Comparison of ENCODE assay signal across 14 cellular contexts in genomic region chr16:84897911-84898377, GRCh38.
A peak's percentile ranks its signal among the peaks of the same experiment; 100 is the strongest.
DNase-seq lines count a peak whose midpoint lies in the region; ATAC-seq and TF ChIP-seq lines count a peak whose summit lies in the region.
"Had no signal": no experiment of that assay in that cellular context is flagged by ENCODE, and none has a peak within 500 bp of the region (broad histone marks: within the 10 kb centered on the region; RNA-seq: fewer than 3 reads in every experiment).

No MANE protein-coding gene starts in this region.

- H3F3A ChIP-seq in smooth muscle cell (ENCODE audit: low read depth): no peaks in the 10 kb centered on the region

- no peaks in the 10 kb centered on the region for H3K36me3 Mint-ChIP-seq in activated T-cell treated with anti-CD3 and anti-CD28 coated beads, Interleukin-2, amount 50 U/mL, for 4 hours (ENCODE audit: insufficient read depth)

- POLR2A ChIA-PET in RWPE1 (lab: Yijun Ruan, JAX; ENCODE audit: low non-redundant PET): no interaction called here

- peaks cover 0 to 63% (median 0%) of the 10 kb centered on the region in 9 donors for H3K36me3 ChIP-seq in heart right ventricle
- no peaks in the 10 kb centered on the region for H3K36me3 ChIP-seq in gastrocnemius medialis
- H3K36me3 ChIP-seq in smooth muscle cell (ENCODE audit: low read depth): no peaks in the 10 kb centered on the region
- H3K36me3 ChIP-seq: pancreas had no signal

- no peaks in the 10 kb centered on the region for H3K79me2 ChIP-seq in smooth muscle cell (ENCODE audit: low read depth)

- no peaks in the 10 kb centered on the region for H4K20me1 ChIP-seq in smooth muscle cell (ENCODE audit: low read depth)

- 72 to 76% methylated on average over 15 of the region's 15 CpGs for WGBS in heart right ventricle, 2 donors
- 93% methylated on average over 15 of the region's 15 CpGs for WGBS in smooth muscle cell (ENCODE audit: low lambda C conversion rate)

- intact Hi-C loops in heart right ventricle (cut with DNase I) (no loop called here), gastrocnemius medialis (cut with DNase I; ENCODE audit: low total_unique reads) (no loop called here)

- DNase-seq in HL-60 (ENCODE audit: low read depth in 1 of 2, low spot score in 1 of 2): peak; percentile 69 to 81
- no peak for DNase-seq in RWPE1 (ENCODE audit: low spot score)
- DNase-seq in heart right ventricle: no peak
- peak in 1 of 2 donors; percentile 53 for DNase-seq in gastrocnemius medialis
- no peak for DNase-seq in activated T-cell treated with anti-CD3 and anti-CD28 coated beads, Interleukin-2, amount 50 U/mL, for 4 hours
- DNase-seq in smooth muscle cell (lab: John Stamatoyannopoulos, UW; ENCODE audit: unreplicated experiment): no peak
- DNase-seq in activated CD4-positive, alpha-beta T cell treated with anti-CD3 and anti-CD28 coated beads for 1 hour: no peak
- DNase-seq: activated CD4-positive, alpha-beta T cell treated with anti-CD3 and anti-CD28 coated beads, Interleukin-2, amount 10 ng/mL, durations not matched to agents 7 days and 5 days; NCI-H1048; PC-9 had no signal

- no peaks in the 10 kb centered on the region for H3K9me3 Mint-ChIP-seq in activated T-cell treated with anti-CD3 and anti-CD28 coated beads, Interleukin-2, amount 50 U/mL, for 4 hours
- H3K9me3 Mint-ChIP-seq: activated CD4-positive, alpha-beta T cell treated with anti-CD3 and anti-CD28 coated beads, Interleukin-2, amount 10 ng/mL, durations not matched to agents 7 days and 5 days; T-helper 1 cell treated with Interleukin-12 subunit alpha and Interleukin-12 subunit beta and Interleukin-4 antibody, amounts not matched to agents 30 μg/mL and 1 μg/mL, for 36 hours had no signal

- no peak overlapping the region for H3K4me2 ChIP-seq in smooth muscle cell
- H3K4me2 ChIP-seq: PC-9 had no signal

- no peaks in the 10 kb centered on the region for H3K27me3 ChIP-seq in HL-60 (ENCODE audit: insufficient read depth, poor library complexity, severe bottlenecking)
- H3K27me3 ChIP-seq in heart right ventricle: peaks cover 0 to 11% (median 0%) of the 10 kb centered on the region in 7 donors
- no peaks in the 10 kb centered on the region for H3K27me3 ChIP-seq in gastrocnemius medialis
- no peaks in the 10 kb centered on the region for H3K27me3 ChIP-seq in smooth muscle cell (ENCODE audit: low read depth)
- H3K27me3 ChIP-seq: pancreas, tibial artery had no signal

- H3K9me3 ChIP-seq in heart right ventricle (no peaks in the 10 kb centered on the region), gastrocnemius medialis (no peaks in the 10 kb centered on the region), smooth muscle cell (replicated peaks; ENCODE audit: low read depth) (no peaks in the 10 kb centered on the region)
- H3K9me3 ChIP-seq: pancreas, tibial artery had no signal

- H3K4me1 ChIP-seq in heart right ventricle (peaks cover 0 to 41% (median 0%) of the 10 kb centered on the region in 9 donors), gastrocnemius medialis (no peaks in the 10 kb centered on the region), smooth muscle cell (ENCODE audit: low read depth) (no peaks in the 10 kb centered on the region)
- H3K4me1 ChIP-seq: pancreas, tibial artery had no signal

- TF ChIP-seq CTCF in HL-60 (IDR thresholded peaks at IDR 0.05; ENCODE audit: insufficient read depth, low read length) (no peak), RWPE1 (conservative IDR thresholded peaks at IDR 0.05; ENCODE audit: low read depth) (no peak), heart right ventricle (IDR thresholded peaks at IDR 0.05) (no peak), gastrocnemius medialis (IDR thresholded peaks at IDR 0.05 in 4 of 5, conservative IDR thresholded peaks at IDR 0.05 in 1 of 5) (no peak), smooth muscle cell (IDR thresholded peaks at IDR 0.05; ENCODE audit: borderline replicate concordance, insufficient read depth, poor library complexity, severe bottlenecking) (no peak)

- H3K27ac ChIP-seq in HL-60 (replicated peaks) (peak overlapping the region; percentile 22; the same call in 1 of the 2 replicates), RWPE1 (peak overlapping the region; percentile 0; the same call in 1 of the 2 replicates), heart right ventricle (peak overlapping the region in 1 of 10 donors; percentile 70), gastrocnemius medialis (no peak overlapping the region), smooth muscle cell (ENCODE audit: low read depth) (no peak overlapping the region)
- H3K27ac ChIP-seq: pancreas, PC-9, tibial artery had no signal

- H2AFZ ChIP-seq in smooth muscle cell (ENCODE audit: low read depth): no peak overlapping the region
- H2AFZ ChIP-seq: PC-9 had no signal

- no peak for TF ChIP-seq POLR2A in gastrocnemius medialis (IDR thresholded peaks at IDR 0.05)

- peaks cover 6% of the 10 kb centered on the region for H3K27me3 Mint-ChIP-seq in activated T-cell treated with anti-CD3 and anti-CD28 coated beads, Interleukin-2, amount 50 U/mL, for 4 hours (ENCODE audit: low read depth)

- H3K4me3 ChIP-seq in HL-60 (replicated peaks; ENCODE audit: insufficient read depth, low read length) (no peak overlapping the region), heart right ventricle (no peak overlapping the region), gastrocnemius medialis (no peak overlapping the region), smooth muscle cell (no peak overlapping the region)
- H3K4me3 ChIP-seq: pancreas, PC-9, tibial artery had no signal

- CTCF ChIA-PET in RWPE1 (lab: Yijun Ruan, JAX): interaction anchor here (0.6 to 1.4 kb wide), 2 partner anchors 42 to 73 kb away, joined by 3 to 4 read pairs; no protein-coding TSS in a partner anchor

- H3K4me3 Mint-ChIP-seq in activated T-cell treated with anti-CD3 and anti-CD28 coated beads, Interleukin-2, amount 50 U/mL, for 4 hours: no peak overlapping the region
- H3K4me3 Mint-ChIP-seq: activated CD4-positive, alpha-beta T cell treated with anti-CD3 and anti-CD28 coated beads, Interleukin-2, amount 10 ng/mL, durations not matched to agents 7 days and 5 days; T-helper 1 cell treated with Interleukin-12 subunit alpha and Interleukin-12 subunit beta and Interleukin-4 antibody, amounts not matched to agents 30 μg/mL and 1 μg/mL, for 36 hours had no signal

- peaks cover 2% of the 10 kb centered on the region for H3K4me1 Mint-ChIP-seq in activated T-cell treated with anti-CD3 and anti-CD28 coated beads, Interleukin-2, amount 50 U/mL, for 4 hours (ENCODE audit: low read depth)

- H3K9ac ChIP-seq in smooth muscle cell (ENCODE audit: low read depth): no peak overlapping the region

- in situ Hi-C loops in gastrocnemius medialis (cut with MboI; ENCODE audit: low sequenced_read_pairs in 4 of 4): no loop called here

- peak in 5 of 8 donors; percentile 45 to 78 (median 61) for ATAC-seq in heart right ventricle
- ATAC-seq in gastrocnemius medialis: peak; percentile 42 to 54
- no peak for ATAC-seq in activated T-cell treated with anti-CD3 and anti-CD28 coated beads, Interleukin-2, amount 50 U/mL, for 4 hours
- ATAC-seq in HG03159 (IDR thresholded peaks at IDR 0.05; ENCODE audit: unreplicated experiment): no peak

Comparison
In these comparisons a context has a peak if more than half of its experiments do, and no peak if none do; other contexts are left out.
1. DNase-seq: peak in HL-60 (2 of 2); none in RWPE1 (single experiment), heart right ventricle (0 of 2), activated T-cell treated with anti-CD3 and anti-CD28 coated beads, Interleukin-2, amount 50 U/mL, for 4 hours (single experiment), smooth muscle cell (single experiment) and activated CD4-positive, alpha-beta T cell treated with anti-CD3 and anti-CD28 coated beads for 1 hour (single experiment).
2. H3K27ac ChIP-seq: peak in HL-60 (single experiment) and RWPE1 (single experiment); none in gastrocnemius medialis (0 of 4) and smooth muscle cell (single experiment).
3. ATAC-seq: peak in heart right ventricle (5 of 8) and gastrocnemius medialis (2 of 2); none in activated T-cell treated with anti-CD3 and anti-CD28 coated beads, Interleukin-2, amount 50 U/mL, for 4 hours (0 of 2) and HG03159 (single experiment).